8 cellular contexts compared by ENCODE assay signal in the genomic region with DNA sequence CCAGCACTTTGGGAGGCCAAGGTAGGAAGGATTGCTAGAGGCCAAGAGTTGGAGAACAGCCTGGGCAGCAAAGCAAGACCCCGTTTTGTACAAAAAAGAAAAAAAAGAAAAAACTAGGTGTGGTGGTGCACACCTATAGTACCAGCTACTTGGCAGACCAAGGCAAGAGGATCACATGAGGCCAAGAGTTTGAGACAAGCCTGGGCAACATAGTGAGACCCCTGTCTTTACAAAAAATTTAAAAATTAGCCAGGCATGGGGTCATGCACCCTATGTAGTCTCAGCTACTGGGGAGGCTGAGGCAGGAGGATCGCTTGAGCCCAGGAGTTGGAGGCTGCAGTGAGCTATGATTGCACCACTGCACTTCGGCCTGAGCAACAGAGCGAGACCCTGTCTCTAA. TPM values are rescaled to one million over a fixed set of nuclear protein-coding genes. Genes with fewer than 3 reads are reported as not detected.
A peak's percentile ranks its signal among the peaks of the same experiment; 100 is the strongest.
DNase-seq lines count a peak whose midpoint lies in the region; ATAC-seq and TF ChIP-seq lines count a peak whose summit lies in the region.
"Not testable (repeated sequence)": the region's sequence is repeated elsewhere in the genome, so short reads cannot be mapped to it uniquely, and the experiment has no call there.
"Had no signal": no experiment of that assay in that cellular context is flagged by ENCODE, and none has a peak within 500 bp of the region (broad histone marks: within the 10 kb centered on the region; RNA-seq: fewer than 3 reads in every experiment).

No MANE protein-coding gene starts in this region.

- peaks cover 50% of the 10 kb centered on the region for H3K4me1 ChIP-seq in CD4-positive, CD25-positive, alpha-beta regulatory T cell (ENCODE audit: control insufficient read depth, insufficient read depth, low read length, poor library complexity, severe bottlenecking)

- not testable (repeated sequence) for H3K27me3 Mint-ChIP-seq in CD4-positive, CD25-positive, alpha-beta regulatory T cell; T-helper 1 cell treated with Interleukin-12 subunit alpha and Interleukin-12 subunit beta and Interleukin-4 antibody, amounts not matched to agents 30 μg/mL and 1 μg/mL, for 36 hours (ENCODE audit: low read depth); activated CD8-positive, alpha-beta T cell treated with anti-CD3 and anti-CD28 coated beads for 36 hours; stimulated activated memory B cell treated with anti-CD40 and anti-IgM and Interleukin-4, amounts not matched to agents 10 μg/mL and 1 μg/mL and 100 μg/mL, for 72 hours
- peaks cover 5 to 11% (median 11%) of the 10 kb centered on the region in 3 donors for H3K27me3 Mint-ChIP-seq in immature natural killer cell (ENCODE audit: low read depth in 3 of 3)

- H3K9me3 ChIP-seq in CD4-positive, CD25-positive, alpha-beta regulatory T cell (ENCODE audit: control insufficient read depth in 2 of 2, low read length in 2 of 2): not testable (repeated sequence)

- H3K4me3 ChIP-seq in CD4-positive, CD25-positive, alpha-beta regulatory T cell (ENCODE audit: low read depth, low read length): peak overlapping the region; percentile 57

- not testable (repeated sequence) for DNase-seq in CD4-positive, CD25-positive, alpha-beta regulatory T cell; activated CD8-positive, alpha-beta T cell treated with anti-CD3 and anti-CD28 coated beads for 36 hours; activated naive CD4-positive, alpha-beta T cell treated with anti-CD3 and anti-CD28 coated beads, Interleukin-2, amount 50 U/mL, for 72 hours (ENCODE audit: low spot score in 2 of 2); immature natural killer cell

- not testable (repeated sequence) for H3K9me3 Mint-ChIP-seq in CD4-positive, CD25-positive, alpha-beta regulatory T cell; T-helper 1 cell treated with Interleukin-12 subunit alpha and Interleukin-12 subunit beta and Interleukin-4 antibody, amounts not matched to agents 30 μg/mL and 1 μg/mL, for 36 hours; activated CD8-positive, alpha-beta T cell treated with anti-CD3 and anti-CD28 coated beads for 36 hours; activated naive CD4-positive, alpha-beta T cell treated with anti-CD3 and anti-CD28 coated beads, Interleukin-2, amount 50 U/mL, for 72 hours; immature natural killer cell; stimulated activated memory B cell treated with anti-CD40 and anti-IgM and Interleukin-4, amounts not matched to agents 10 μg/mL and 1 μg/mL and 100 μg/mL, for 72 hours

- peaks cover 56% of the 10 kb centered on the region for H3K36me3 ChIP-seq in CD4-positive, CD25-positive, alpha-beta regulatory T cell (ENCODE audit: control insufficient read depth, insufficient read depth, low read length)

- H3K36me3 Mint-ChIP-seq in CD4-positive, CD25-positive, alpha-beta regulatory T cell: peaks cover 55% of the 10 kb centered on the region
- peaks cover 47% of the 10 kb centered on the region for H3K36me3 Mint-ChIP-seq in T-helper 1 cell treated with Interleukin-12 subunit alpha and Interleukin-12 subunit beta and Interleukin-4 antibody, amounts not matched to agents 30 μg/mL and 1 μg/mL, for 36 hours (ENCODE audit: low read depth)
- peaks cover 70% of the 10 kb centered on the region for H3K36me3 Mint-ChIP-seq in activated CD8-positive, alpha-beta T cell treated with anti-CD3 and anti-CD28 coated beads for 36 hours (ENCODE audit: low read depth)
- H3K36me3 Mint-ChIP-seq in activated naive CD4-positive, alpha-beta T cell treated with anti-CD3 and anti-CD28 coated beads, Interleukin-2, amount 50 U/mL, for 72 hours: peaks cover 30 to 61% of the 10 kb centered on the region in 2 donors
- peaks cover 12 to 42% (median 17%) of the 10 kb centered on the region in 3 donors for H3K36me3 Mint-ChIP-seq in immature natural killer cell
- H3K36me3 Mint-ChIP-seq in stimulated activated memory B cell treated with anti-CD40 and anti-IgM and Interleukin-4, amounts not matched to agents 10 μg/mL and 1 μg/mL and 100 μg/mL, for 72 hours: peaks cover 83% of the 10 kb centered on the region

- CTCF ChIA-PET in activated CD8-positive, alpha-beta T cell treated with anti-CD3 and anti-CD28 coated beads for 36 hours (lab: Charles Lee): interaction anchor here (0.8 to 5.1 kb wide), 8 partner anchors 15 to 85 kb away, joined by 4 to 92 read pairs (median 8); a partner anchor contains a TSS

- POLR2A ChIA-PET in activated CD8-positive, alpha-beta T cell treated with anti-CD3 and anti-CD28 coated beads for 36 hours (lab: Charles Lee): interaction anchor here (0.6 to 3.8 kb wide), 9 partner anchors 8 to 56 kb away, joined by 3 to 25 read pairs (median 6); a partner anchor contains a TSS

- peak overlapping the region; percentile 81 for H3K27ac ChIP-seq in CD4-positive, CD25-positive, alpha-beta regulatory T cell (ENCODE audit: insufficient read depth, low read length, poor library complexity, severe bottlenecking)

- intact Hi-C loops in activated CD8-positive, alpha-beta T cell treated with anti-CD3 and anti-CD28 coated beads for 36 hours (cut with micrococcal nuclease): not testable (repeated sequence)

- not testable (repeated sequence) for H3K27me3 ChIP-seq in CD4-positive, CD25-positive, alpha-beta regulatory T cell (ENCODE audit: control insufficient read depth, insufficient read depth, low read length)

- H3K4me3 Mint-ChIP-seq in CD4-positive, CD25-positive, alpha-beta regulatory T cell: peak overlapping the region; percentile 83 to 89 (median 86)
- H3K4me3 Mint-ChIP-seq in T-helper 1 cell treated with Interleukin-12 subunit alpha and Interleukin-12 subunit beta and Interleukin-4 antibody, amounts not matched to agents 30 μg/mL and 1 μg/mL, for 36 hours: peak overlapping the region; percentile 56
- H3K4me3 Mint-ChIP-seq in activated CD8-positive, alpha-beta T cell treated with anti-CD3 and anti-CD28 coated beads for 36 hours; stimulated activated memory B cell treated with anti-CD40 and anti-IgM and Interleukin-4, amounts not matched to agents 10 μg/mL and 1 μg/mL and 100 μg/mL, for 72 hours: not testable (repeated sequence)
- H3K4me3 Mint-ChIP-seq in immature natural killer cell: peak overlapping the region; percentile 63 to 77 (median 73)

- H3K27ac Mint-ChIP-seq in CD4-positive, CD25-positive, alpha-beta regulatory T cell: peak overlapping the region; percentile 95 to 97 (median 97)
- peak overlapping the region; percentile 76 for H3K27ac Mint-ChIP-seq in T-helper 1 cell treated with Interleukin-12 subunit alpha and Interleukin-12 subunit beta and Interleukin-4 antibody, amounts not matched to agents 30 μg/mL and 1 μg/mL, for 36 hours
- peak overlapping the region; percentile 74 for H3K27ac Mint-ChIP-seq in activated CD8-positive, alpha-beta T cell treated with anti-CD3 and anti-CD28 coated beads for 36 hours
- H3K27ac Mint-ChIP-seq in activated naive CD4-positive, alpha-beta T cell treated with anti-CD3 and anti-CD28 coated beads, Interleukin-2, amount 50 U/mL, for 72 hours: peak overlapping the region; percentile 79 to 87
- peak overlapping the region; percentile 76 to 96 (median 87) for H3K27ac Mint-ChIP-seq in immature natural killer cell
- H3K27ac Mint-ChIP-seq in stimulated activated memory B cell treated with anti-CD40 and anti-IgM and Interleukin-4, amounts not matched to agents 10 μg/mL and 1 μg/mL and 100 μg/mL, for 72 hours: peak overlapping the region; percentile 73

- not testable (repeated sequence) for TF ChIP-seq CTCF in activated CD8-positive, alpha-beta T cell treated with anti-CD3 and anti-CD28 coated beads for 36 hours (IDR thresholded peaks at IDR 0.05)

- peaks cover 6 to 69% (median 40%) of the 10 kb centered on the region in 4 donors for H3K4me1 Mint-ChIP-seq in CD4-positive, CD25-positive, alpha-beta regulatory T cell
- peaks cover 38% of the 10 kb centered on the region for H3K4me1 Mint-ChIP-seq in T-helper 1 cell treated with Interleukin-12 subunit alpha and Interleukin-12 subunit beta and Interleukin-4 antibody, amounts not matched to agents 30 μg/mL and 1 μg/mL, for 36 hours (ENCODE audit: low read depth)
- peaks cover 53% of the 10 kb centered on the region for H3K4me1 Mint-ChIP-seq in activated CD8-positive, alpha-beta T cell treated with anti-CD3 and anti-CD28 coated beads for 36 hours (ENCODE audit: low read depth)
- peaks cover 53 to 58% of the 10 kb centered on the region in 2 donors for H3K4me1 Mint-ChIP-seq in immature natural killer cell
- peaks cover 56% of the 10 kb centered on the region for H3K4me1 Mint-ChIP-seq in stimulated activated memory B cell treated with anti-CD40 and anti-IgM and Interleukin-4, amounts not matched to agents 10 μg/mL and 1 μg/mL and 100 μg/mL, for 72 hours

- not testable (repeated sequence) for ATAC-seq in CD4-positive, CD25-positive, alpha-beta regulatory T cell (ENCODE audit: low read depth in 2 of 2); activated CD8-positive, alpha-beta T cell treated with anti-CD3 and anti-CD28 coated beads for 36 hours; activated naive CD4-positive, alpha-beta T cell treated with anti-CD3 and anti-CD28 coated beads, Interleukin-2, amount 50 U/mL, for 72 hours; stimulated activated memory B cell treated with anti-CD40 and anti-IgM and Interleukin-4, amounts not matched to agents 10 μg/mL and 1 μg/mL and 100 μg/mL, for 72 hours

RNA-seq across cellular contexts. Expression of a gene that starts 14.7 kb away (rescaled TPM):
- 179 TPM for total RNA-seq in CD4-positive, CD25-positive, alpha-beta regulatory T cell
- 10 to 100 TPM; 25.7 to 39.4 (median 32.1) TPM for polyA plus RNA-seq in CD4-positive, CD25-positive, alpha-beta regulatory T cell
- total RNA-seq in activated CD8-positive, alpha-beta T cell treated with anti-CD3 and anti-CD28 coated beads for 36 hours: 100 to 1,000 TPM; 128 to 134 TPM
- total RNA-seq in activated naive CD4-positive, alpha-beta T cell treated with anti-CD3 and anti-CD28 coated beads, Interleukin-2, amount 50 U/mL, for 72 hours: 100 to 1,000 TPM; 158 to 160 TPM
- polyA plus RNA-seq in immature natural killer cell: 10 to 100 TPM in 1 of 3 donors, 1 to 10 TPM in 2; 6.7 to 19.1 (median 7.8) TPM

RNA-seq across cellular contexts. Expression of a gene that starts 15.5 kb away (rescaled TPM):
- total RNA-seq in CD4-positive, CD25-positive, alpha-beta regulatory T cell: 2.0 TPM
- polyA plus RNA-seq in CD4-positive, CD25-positive, alpha-beta regulatory T cell: under 1 TPM in 3 of 4 donors, not detected in 1; 0.08 to 0.23 (median 0.11) TPM
- under 1 TPM; 0.63 to 0.90 TPM for total RNA-seq in activated CD8-positive, alpha-beta T cell treated with anti-CD3 and anti-CD28 coated beads for 36 hours
- 1 to 10 TPM; 1.5 to 1.7 TPM for total RNA-seq in activated naive CD4-positive, alpha-beta T cell treated with anti-CD3 and anti-CD28 coated beads, Interleukin-2, amount 50 U/mL, for 72 hours
- polyA plus RNA-seq in immature natural killer cell: under 1 TPM; 0.27 to 0.83 (median 0.58) TPM

RNA-seq across cellular contexts. Expression of a gene that starts 26.7 kb away (rescaled TPM):
- not detected for total RNA-seq in CD4-positive, CD25-positive, alpha-beta regulatory T cell
- polyA plus RNA-seq in CD4-positive, CD25-positive, alpha-beta regulatory T cell: under 1 TPM in 2 of 4 donors, not detected in 2; 0.54 to 0.70 TPM
- total RNA-seq in activated CD8-positive, alpha-beta T cell treated with anti-CD3 and anti-CD28 coated beads for 36 hours: under 1 TPM in 1 of 2 experiments, not detected in 1; 0.11 TPM
- total RNA-seq in activated naive CD4-positive, alpha-beta T cell treated with anti-CD3 and anti-CD28 coated beads, Interleukin-2, amount 50 U/mL, for 72 hours: not detected
- polyA plus RNA-seq in immature natural killer cell: not detected
- total RNA-seq: GM23248, IMR-90 had no signal
- polyA plus RNA-seq: GM23248, IMR-90 had no signal

RNA-seq across cellular contexts. Expression of a gene that starts 50.7 kb away (rescaled TPM):
- total RNA-seq in CD4-positive, CD25-positive, alpha-beta regulatory T cell: 16.2 TPM
- polyA plus RNA-seq in CD4-positive, CD25-positive, alpha-beta regulatory T cell: 10 to 100 TPM; 15.5 to 24.7 (median 19.9) TPM
- 1 to 10 TPM; 5.1 to 5.6 TPM for total RNA-seq in activated CD8-positive, alpha-beta T cell treated with anti-CD3 and anti-CD28 coated beads for 36 hours
- 1 to 10 TPM; 6.4 to 9.7 TPM for total RNA-seq in activated naive CD4-positive, alpha-beta T cell treated with anti-CD3 and anti-CD28 coated beads, Interleukin-2, amount 50 U/mL, for 72 hours
- 10 to 100 TPM in 2 of 3 donors, 1 to 10 TPM in 1; 8.4 to 17.2 (median 10.6) TPM for polyA plus RNA-seq in immature natural killer cell
